Comparison of ENCODE assay signal across 18 cellular contexts in the genomic region with DNA sequence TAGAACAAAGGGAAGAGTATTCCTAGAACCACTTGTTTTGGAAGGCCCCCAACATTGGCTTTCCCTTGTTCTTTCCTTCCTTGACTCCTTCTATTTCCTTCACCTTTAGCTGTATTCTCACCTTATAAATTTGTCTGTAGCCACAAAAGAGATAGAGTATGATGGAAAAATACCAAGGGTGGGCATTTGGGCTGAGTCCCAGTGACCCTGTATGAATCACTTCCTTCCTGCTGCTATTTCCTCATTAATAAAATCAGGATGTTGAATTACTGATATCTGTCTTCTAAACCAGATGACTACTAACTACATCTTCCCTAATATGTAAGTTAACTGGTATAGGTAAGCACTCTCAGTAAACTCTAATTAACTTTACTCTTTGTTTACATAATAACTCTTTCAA.
"Had no signal": no experiment of that assay in that cellular context is flagged by ENCODE, and none has a peak within 500 bp of the region (broad histone marks: within the 10 kb centered on the region; RNA-seq: fewer than 3 reads in every experiment).

No MANE protein-coding gene starts in this region.

- H3K27ac ChIP-seq: adrenal gland, lower lobe of right lung, suprapubic skin, transverse colon, vagina, VCaP had no signal

- H3K9me3 Mint-ChIP-seq: activated naive CD4-positive, alpha-beta T cell treated with anti-CD3 and anti-CD28 coated beads, Interleukin-2, amount 50 U/mL, for 72 hours; effector memory CD8-positive, alpha-beta T cell; immature natural killer cell; nephron; stimulated activated naive CD8-positive, alpha-beta T cell treated with anti-CD3 and anti-CD28 coated beads, Interleukin-15, amount 100 ng/mL, for 72 hours had no signal

- H3K27me3 Mint-ChIP-seq: stimulated activated naive CD8-positive, alpha-beta T cell treated with anti-CD3 and anti-CD28 coated beads, Interleukin-15, amount 100 ng/mL, for 72 hours had no signal

- H3K4me1 ChIP-seq: adrenal gland, transverse colon, vagina had no signal

- DNase-seq: activated CD4-positive, alpha-beta T cell treated with anti-CD3 and anti-CD28 coated beads, Interleukin-2, amount 50 U/mL, for 4 hours; activated CD4-positive, CD25-positive, alpha-beta regulatory T cell treated with anti-CD3 and anti-CD28 coated beads, Interleukin-2, amount 50 U/mL, for 72 hours; activated gamma-delta T cell; adrenal gland; effector memory CD8-positive, alpha-beta T cell; immature natural killer cell; lower lobe of right lung; midbrain; stimulated activated CD4-positive, alpha-beta T cell treated with anti-CD3 and anti-CD28 coated beads, Interleukin-4, amount 100 ng/mL, for 1 hour; stimulated activated naive CD8-positive, alpha-beta T cell treated with anti-CD3 and anti-CD28 coated beads, Interleukin-15, amount 100 ng/mL, for 72 hours; T-helper 9 cell; transverse colon had no signal

- H3K27me3 ChIP-seq: adrenal gland, suprapubic skin, transverse colon, vagina had no signal

- H3K9me3 ChIP-seq: adrenal gland, lower lobe of right lung, suprapubic skin, transverse colon, vagina had no signal

- H3K36me3 ChIP-seq: adrenal gland, lower lobe of right lung, suprapubic skin, transverse colon, vagina had no signal

- H3K4me3 ChIP-seq: adrenal gland, lower lobe of right lung, smooth muscle cell, suprapubic skin, transverse colon, vagina had no signal

- H3K4me2 ChIP-seq: smooth muscle cell had no signal

- H3K36me3 Mint-ChIP-seq: activated naive CD4-positive, alpha-beta T cell treated with anti-CD3 and anti-CD28 coated beads, Interleukin-2, amount 50 U/mL, for 72 hours; immature natural killer cell had no signal

- H3K27ac Mint-ChIP-seq: activated naive CD4-positive, alpha-beta T cell treated with anti-CD3 and anti-CD28 coated beads, Interleukin-2, amount 50 U/mL, for 72 hours; effector memory CD8-positive, alpha-beta T cell; immature natural killer cell; nephron; stimulated activated naive CD8-positive, alpha-beta T cell treated with anti-CD3 and anti-CD28 coated beads, Interleukin-15, amount 100 ng/mL, for 72 hours had no signal

- H3K4me3 Mint-ChIP-seq: effector memory CD8-positive, alpha-beta T cell; immature natural killer cell; nephron; stimulated activated naive CD8-positive, alpha-beta T cell treated with anti-CD3 and anti-CD28 coated beads, Interleukin-15, amount 100 ng/mL, for 72 hours had no signal
